ENCODE assay signal across 8 cellular contexts in the genomic region with DNA sequence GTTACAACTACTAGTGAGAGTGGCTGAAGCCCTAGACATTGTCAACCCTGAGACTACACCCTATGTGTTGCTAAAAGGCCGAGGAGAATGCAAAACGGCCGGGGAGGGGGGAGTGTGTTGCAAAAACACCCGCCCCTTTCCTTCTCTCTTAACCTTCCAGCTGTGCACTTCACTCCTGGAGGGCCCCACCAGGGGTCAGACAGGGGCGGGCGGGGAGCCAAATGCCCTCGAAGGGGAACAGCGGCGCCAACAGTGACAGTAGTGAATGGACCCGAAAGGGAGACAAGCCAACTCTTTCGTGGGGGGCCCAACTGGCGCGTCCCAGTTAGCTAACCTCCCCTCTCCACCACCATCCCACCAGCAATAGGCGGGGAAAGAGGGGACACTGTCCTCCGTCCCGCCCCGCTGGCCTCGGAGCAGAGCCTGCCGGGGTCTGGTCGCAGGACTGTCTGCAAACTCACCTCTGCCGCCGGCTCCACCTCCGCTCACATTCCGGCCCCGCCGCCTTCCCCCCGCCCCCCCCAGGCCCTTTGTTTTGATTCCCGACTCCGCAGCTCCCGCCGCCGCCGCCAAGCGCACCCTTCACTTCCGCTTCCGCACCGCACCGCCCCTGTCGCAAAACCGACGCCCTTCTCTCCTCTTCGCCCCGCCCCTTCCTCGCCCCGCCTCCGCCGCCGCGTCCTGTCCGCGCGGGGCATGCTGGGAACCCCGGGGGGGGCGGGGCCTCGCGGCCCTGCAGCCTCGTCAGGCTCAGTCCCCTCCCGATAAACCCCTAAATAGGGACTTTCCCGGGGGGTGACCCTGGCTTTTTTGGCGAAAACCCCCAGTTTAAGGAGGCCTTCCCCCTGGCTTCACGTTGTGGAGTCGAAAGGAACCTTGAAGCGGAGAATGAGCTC. TPM values are rescaled to one million over a fixed set of nuclear protein-coding genes. Genes with fewer than 3 reads are reported as not detected.
A peak's percentile ranks its signal among the peaks of the same experiment; 100 is the strongest.
DNase-seq lines count a peak whose midpoint lies in the region; ATAC-seq and TF ChIP-seq lines count a peak whose summit lies in the region.

TSS of gene MARF1 (minus strand) at position 598 of the 896 bp plus-strand sequence. CDS start 3,921 bp downstream, outside the sequence.

- DNase-seq in DMS114 treated with DMSO at 0.1 percent for 48 hours (lab: John Stamatoyannopoulos, UW; ENCODE audit: unreplicated experiment) (peak; percentile 81), OCI-M2 (lab: John Stamatoyannopoulos, UW; ENCODE audit: unreplicated experiment) (peak; percentile 76), activated T-cell treated with anti-CD3 and anti-CD28 coated beads for 4 hours (peak; percentile 100), epithelial cell of esophagus (ENCODE audit: low read depth) (peak; percentile 98), mucosa of gallbladder (ENCODE audit: low spot score) (peak; percentile 98)
- DNase-seq in stimulated activated CD8-positive, alpha-beta memory T cell treated with anti-CD3 and anti-CD28 coated beads, Interleukin-4, amount 100 ng/mL, for 24 hours (ENCODE audit: low read depth): peak; percentile 100

- H3K4me3 ChIP-seq in epithelial cell of esophagus (ENCODE audit: low read length): peak within 1 kb of the TSS; percentile 87

- ATAC-seq in GM21576 (IDR thresholded peaks at IDR 0.05; ENCODE audit: unreplicated experiment): peak; percentile 54

- peak; percentile 11 for TF ChIP-seq CTCF in epithelial cell of esophagus (IDR thresholded peaks at IDR 0.05; ENCODE audit: insufficient read depth, low read depth, low read length, missing control alignments)

- no peak for TF ChIP-seq EP300 in Ishikawa (IDR thresholded peaks at IDR 0.05; ENCODE audit: borderline replicate concordance)

- TF ChIP-seq RAD21 in Ishikawa (IDR thresholded peaks at IDR 0.05; ENCODE audit: low read depth): no peak

TF ChIP-seq in Ishikawa, 13 proteins besides CTCF, POLR2A, EP300 and RAD21:
- TF ChIP-seq TEAD4 (IDR thresholded peaks at IDR 0.05) (0 out of 2 replicates have a peak, but pooled peaks have one; percentile 24), FOXM1 (IDR thresholded peaks at IDR 0.05; ENCODE audit: borderline replicate concordance, low read depth) (no peak; the same call in 1 of the 2 replicates), ZBTB7A (IDR thresholded peaks at IDR 0.05; ENCODE audit: low read depth) (peak; percentile 69; the same call in 1 of the 2 replicates), REST (IDR thresholded peaks at IDR 0.05; ENCODE audit: low read depth) (no peak), TAF1 (IDR thresholded peaks at IDR 0.05; ENCODE audit: low read depth) (peak; percentile 86), CREB1 (IDR thresholded peaks at IDR 0.05; ENCODE audit: low read depth) (peak; percentile 53; the same call in 1 of the 2 replicates), NFIC (IDR thresholded peaks at IDR 0.05) (peak; percentile 79), USF1 (IDR thresholded peaks at IDR 0.05) (no peak), CEBPB (IDR thresholded peaks at IDR 0.05) (0 out of 2 replicates have a peak, but pooled peaks have one; percentile 41)
- TF ChIP-seq, protein P1, sequence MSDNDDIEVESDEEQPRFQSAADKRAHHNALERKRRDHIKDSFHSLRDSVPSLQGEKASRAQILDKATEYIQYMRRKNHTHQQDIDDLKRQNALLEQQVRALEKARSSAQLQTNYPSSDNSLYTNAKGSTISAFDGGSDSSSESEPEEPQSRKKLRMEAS (IDR thresholded peaks at IDR 0.05): peak; percentile 58; the same call in 1 of the 2 replicates
TF ChIP-seq in Ishikawa: peak in this region for 7.

RNA-seq across cellular contexts. Expression of gene MARF1, which starts in this region (rescaled TPM):
- total RNA-seq in mucosa of gallbladder: 92.6 TPM

Comparison
In these comparisons a context has a peak if more than half of its experiments do, and no peak if none do; other contexts are left out.
1. Peak in every context shown above with its lines: DNase-seq, ATAC-seq and H3K4me3 ChIP-seq.